Comparison of ENCODE assay signal across 12 cellular contexts in genomic region chr6:16216501-16217155, GRCh38. TPM values are rescaled to one million over a fixed set of nuclear protein-coding genes. Genes with fewer than 3 reads are reported as not detected.
A peak's percentile ranks its signal among the peaks of the same experiment; 100 is the strongest.
DNase-seq lines count a peak whose midpoint lies in the region; ATAC-seq and TF ChIP-seq lines count a peak whose summit lies in the region.
"Had no signal": no experiment of that assay in that cellular context is flagged by ENCODE, and none has a peak within 500 bp of the region (broad histone marks: within the 10 kb centered on the region; RNA-seq: fewer than 3 reads in every experiment).

No MANE protein-coding gene starts in this region.

- WGBS in endodermal cell (ENCODE audit: insufficient coverage in 1 of 2, insufficient read length in 1 of 2), 2 experiments, result 91 to 93% methylated on average over 13 to 43 of the region's 43 CpGs
- WGBS in right lobe of liver (ENCODE audit: insufficient coverage, low coverage, low lambda C conversion rate, missing lambda C conversion rate), result 16% methylated on average over 13 of the region's 43 CpGs

- peaks cover 6% of the 10 kb centered on the region for H3K36me3 Mint-ChIP-seq in endodermal cell (ENCODE audit: low read depth)
- H3K36me3 Mint-ChIP-seq in stimulated activated memory B cell treated with anti-CD40 and anti-IgM and Interleukin-4, amounts not matched to agents 10 μg/mL and 1 μg/mL and 100 μg/mL, for 72 hours, result no peaks in the 10 kb centered on the region
- H3K36me3 Mint-ChIP-seq: naive thymus-derived CD4-positive, alpha-beta T cell had no signal

- H3K4me1 ChIP-seq in SJSA1 (replicated peaks), result peaks cover 19% of the 10 kb centered on the region
- H3K4me1 ChIP-seq in endodermal cell (ENCODE audit: control insufficient read depth, insufficient read depth, low read length), result peaks cover 2% of the 10 kb centered on the region
- no peaks in the 10 kb centered on the region for H3K4me1 ChIP-seq in right lobe of liver

- H3K4me3 ChIP-seq in SJSA1 (no peak overlapping the region), endodermal cell (ENCODE audit: low read length) (no peak overlapping the region), right lobe of liver (peak overlapping the region in 1 of 3 donors; percentile 7)

- DNase-seq in SJSA1 (ENCODE audit: low read depth in 1 of 2, low spot score in 2 of 2), result no peak
- no peak for DNase-seq in endodermal cell
- DNase-seq in right lobe of liver, result no peak
- DNase-seq in putamen (ENCODE audit: low spot score), result no peak
- DNase-seq in head of caudate nucleus, result no peak
- no peak for DNase-seq in midbrain (lab: John Stamatoyannopoulos, UW)
- DNase-seq: activated gamma-delta T cell; H7; naive thymus-derived CD4-positive, alpha-beta T cell; NCI-H1105 had no signal

- H3K27me3 Mint-ChIP-seq in endodermal cell (ENCODE audit: insufficient read depth), result peaks cover 25% of the 10 kb centered on the region
- H3K27me3 Mint-ChIP-seq in stimulated activated memory B cell treated with anti-CD40 and anti-IgM and Interleukin-4, amounts not matched to agents 10 μg/mL and 1 μg/mL and 100 μg/mL, for 72 hours, result peaks cover 56% of the 10 kb centered on the region

- H3K4me1 Mint-ChIP-seq in endodermal cell, result peaks cover 4% of the 10 kb centered on the region
- H3K4me1 Mint-ChIP-seq in stimulated activated memory B cell treated with anti-CD40 and anti-IgM and Interleukin-4, amounts not matched to agents 10 μg/mL and 1 μg/mL and 100 μg/mL, for 72 hours, result peaks cover 6% of the 10 kb centered on the region

- H3K27me3 ChIP-seq in SJSA1 (replicated peaks), result no peaks in the 10 kb centered on the region
- no peaks in the 10 kb centered on the region for H3K27me3 ChIP-seq in endodermal cell (ENCODE audit: control insufficient read depth, insufficient read depth, low read length, poor library complexity, severe bottlenecking)
- no peaks in the 10 kb centered on the region for H3K27me3 ChIP-seq in right lobe of liver

- peak overlapping the region; percentile 28 for H3K4me3 Mint-ChIP-seq in endodermal cell
- H3K4me3 Mint-ChIP-seq in stimulated activated memory B cell treated with anti-CD40 and anti-IgM and Interleukin-4, amounts not matched to agents 10 μg/mL and 1 μg/mL and 100 μg/mL, for 72 hours, result peak overlapping the region; percentile 16
- H3K4me3 Mint-ChIP-seq: naive thymus-derived CD4-positive, alpha-beta T cell had no signal

- H3K36me3 ChIP-seq in SJSA1 (no peaks in the 10 kb centered on the region), endodermal cell (ENCODE audit: control insufficient read depth, insufficient read depth, low read length) (no peaks in the 10 kb centered on the region), right lobe of liver (no peaks in the 10 kb centered on the region)

- no peak overlapping the region for H3K9ac ChIP-seq in endodermal cell (ENCODE audit: extremely low read depth, low read length, poor library complexity, severe bottlenecking)

- no peaks in the 10 kb centered on the region for H3K9me3 ChIP-seq in SJSA1 (replicated peaks)
- peaks cover 4% of the 10 kb centered on the region for H3K9me3 ChIP-seq in endodermal cell (ENCODE audit: control insufficient read depth, low read length)
- no peaks in the 10 kb centered on the region for H3K9me3 ChIP-seq in right lobe of liver

- TF ChIP-seq CTCF in endodermal cell (conservative IDR thresholded peaks at IDR 0.05) (no peak), right lobe of liver (IDR thresholded peaks at IDR 0.05) (no peak)

- no peak for TF ChIP-seq POLR2A in right lobe of liver (IDR thresholded peaks at IDR 0.05)

- peak in 3 of 4 donors; percentile 12 to 27 (median 24) for ATAC-seq in right lobe of liver
- no peak for ATAC-seq in stimulated activated memory B cell treated with anti-CD40 and anti-IgM and Interleukin-4, amounts not matched to agents 10 μg/mL and 1 μg/mL and 100 μg/mL, for 72 hours
- no peak for ATAC-seq in HG03442 (IDR thresholded peaks at IDR 0.05; ENCODE audit: unreplicated experiment)
- ATAC-seq: naive thymus-derived CD4-positive, alpha-beta T cell had no signal

- H3K27ac Mint-ChIP-seq in endodermal cell, result no peak overlapping the region
- H3K27ac Mint-ChIP-seq in stimulated activated memory B cell treated with anti-CD40 and anti-IgM and Interleukin-4, amounts not matched to agents 10 μg/mL and 1 μg/mL and 100 μg/mL, for 72 hours, result peak overlapping the region; percentile 30
- H3K27ac Mint-ChIP-seq: naive thymus-derived CD4-positive, alpha-beta T cell had no signal

- H3K9me3 Mint-ChIP-seq in endodermal cell, result peaks cover 26% of the 10 kb centered on the region
- no peaks in the 10 kb centered on the region for H3K9me3 Mint-ChIP-seq in stimulated activated memory B cell treated with anti-CD40 and anti-IgM and Interleukin-4, amounts not matched to agents 10 μg/mL and 1 μg/mL and 100 μg/mL, for 72 hours
- H3K9me3 Mint-ChIP-seq: naive thymus-derived CD4-positive, alpha-beta T cell had no signal

- H3K27ac ChIP-seq in SJSA1 (peak overlapping the region; percentile 50), endodermal cell (ENCODE audit: low read depth, low read length) (no peak overlapping the region), right lobe of liver (no peak overlapping the region)

- intact Hi-C loops in right lobe of liver (cut with DNase I) (no loop called here), head of caudate nucleus (cut with DNase I) (no loop called here)

RNA-seq across cellular contexts. Expression of gene GMPR, which starts 21.8 kb away (rescaled TPM):
- total RNA-seq in SJSA1 (2014; rRNA removed; shearing (Covaris generic)), result 17.7 and 21.3 TPM in 2 replicates
- 10 to 100 TPM in 1 of 2 donors, 1 to 10 TPM in 1; 4.9 to 20.7 TPM for total RNA-seq in endodermal cell
- 6.1 TPM for polyA plus RNA-seq in endodermal cell (2013, experiment 1 of 2)
- 6.0 TPM for polyA plus RNA-seq in endodermal cell (2013, experiment 2 of 2)
- total RNA-seq in right lobe of liver, result 1 to 10 TPM; 3.7 to 6.5 (median 4.9) TPM

Comparison
In these comparisons a context has a peak if more than half of its experiments do, and no peak if none do; other contexts are left out.
1. ATAC-seq: peak in right lobe of liver (3 of 4); none in stimulated activated memory B cell treated with anti-CD40 and anti-IgM and Interleukin-4, amounts not matched to agents 10 μg/mL and 1 μg/mL and 100 μg/mL, for 72 hours (single experiment) and HG03442 (single experiment).